9 cellular contexts compared by ENCODE assay signal in genomic region chr5:22911019-22911418, GRCh38. TPM values are rescaled to one million over a fixed set of nuclear protein-coding genes. Genes with fewer than 3 reads are reported as not detected.
"Had no signal": no experiment of that assay in that cellular context is flagged by ENCODE, and none has a peak within 500 bp of the region (broad histone marks: within the 10 kb centered on the region; RNA-seq: fewer than 3 reads in every experiment).

No MANE protein-coding gene starts in this region.

- H3K9ac ChIP-seq: KMS-11 had no signal

- FAIRE-seq: H54, HepG2 had no signal

- H3K27ac ChIP-seq: HL-60, KMS-11 had no signal

- DNase-seq: GOT3, H9, HCEC 1CT, KBM-7 had no signal

- H3K4me2 ChIP-seq: KMS-11 had no signal

- ATAC-seq: HepG2 had no signal

RNA-seq across cellular contexts. Expression of gene CDH12, which starts 57.9 kb away (rescaled TPM):
- total RNA-seq: H9, HepG2 had no signal
- polyA plus RNA-seq: HepG2, IgD-negative memory B cell had no signal
